23 cellular contexts compared by ENCODE assay signal in the genomic region with DNA sequence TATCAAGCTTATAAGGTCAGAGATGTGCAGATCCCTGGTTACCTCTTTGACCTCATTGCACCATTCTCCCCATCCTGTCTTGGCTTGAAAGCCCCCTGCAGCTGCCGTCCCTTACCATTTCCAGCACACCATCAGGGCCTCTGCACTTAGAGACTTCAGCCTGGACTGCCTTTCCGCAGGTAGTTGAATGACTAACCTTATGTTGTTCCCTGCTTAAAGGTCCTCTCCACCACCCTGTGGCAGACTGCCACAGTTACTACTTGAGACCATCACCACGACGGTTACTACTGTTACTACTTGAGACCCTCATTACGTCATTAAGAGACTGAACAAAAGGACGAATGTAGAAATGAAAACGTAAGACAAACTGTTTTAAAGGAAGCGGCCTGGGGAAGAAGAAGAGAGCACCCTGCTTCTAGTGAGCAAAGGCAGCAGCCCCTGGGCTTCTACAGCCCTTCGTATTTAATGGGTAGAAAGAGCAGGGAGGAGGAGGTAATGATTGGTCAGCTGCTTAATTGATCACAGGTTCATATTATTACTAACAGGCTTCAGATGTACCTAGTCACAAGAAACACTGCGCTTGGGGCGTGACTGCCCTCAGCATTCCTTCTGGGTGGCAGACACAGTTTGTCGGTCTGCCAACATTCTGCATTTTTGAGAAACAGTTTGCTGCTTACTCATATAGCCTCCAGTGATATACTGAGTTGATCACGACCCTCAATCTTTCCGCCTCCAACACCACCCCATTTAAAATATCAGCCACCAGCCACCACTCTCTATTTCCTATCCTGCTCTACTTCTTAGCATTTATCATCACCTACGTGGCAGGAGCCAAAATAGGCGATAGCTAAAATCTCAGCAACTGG.
DNase-seq lines count a peak whose midpoint lies in the region; ATAC-seq and TF ChIP-seq lines count a peak whose summit lies in the region.
"Had no signal": no experiment of that assay in that cellular context is flagged by ENCODE, and none has a peak within 500 bp of the region (broad histone marks: within the 10 kb centered on the region; RNA-seq: fewer than 3 reads in every experiment).

No MANE protein-coding gene starts in this region.

- RAD21 ChIA-PET in HCT116 (lab: Charles Lee; ENCODE audit: low non-redundant PET in 1 of 2, low total read pairs in 2 of 2, uncharacterized antibody in 2 of 2, unreplicated experiment in 2 of 2), result no interaction called here

- H3K4me1 ChIP-seq in HCT116 (ENCODE audit: control insufficient read depth in 1 of 2, insufficient read depth in 2 of 2, low read length in 2 of 2), result peaks cover 3 to 13% of the 10 kb centered on the region in 2 experiments; a peak in 1 of 4 replicates
- H3K4me1 ChIP-seq in SK-N-SH (ENCODE audit: control insufficient read depth in 1 of 2, insufficient read depth in 2 of 2, low read depth in 1 of 2, low read length in 1 of 2), result peaks cover 0 to 2% of the 10 kb centered on the region in 2 experiments; a peak in 1 of 4 replicates
- H3K4me1 ChIP-seq in thyroid gland, result peaks cover 0 to 16% of the 10 kb centered on the region in 2 donors
- H3K4me1 ChIP-seq: adrenal gland; BLaER1 treated with 17β-estradiol and CSF1 and Interleukin-3, amounts not matched to agents 10 nM and 100 nM; spleen; testis had no signal

- no peak; the same call in 1 of the 2 replicates for ATAC-seq in HCT116
- no peak for ATAC-seq in natural killer cell treated with Interleukin-12 subunit alpha and Interleukin-12 subunit beta and Interleukin-15 and Interleukin-18, amount 100 ng/mL, for 72 hours
- no peak for ATAC-seq in HG03442 (IDR thresholded peaks at IDR 0.05; ENCODE audit: unreplicated experiment)
- ATAC-seq: effector memory CD8-positive, alpha-beta T cell had no signal

- H3K79me2 ChIP-seq in HCT116 (ENCODE audit: insufficient read depth, low read length) (no peaks in the 10 kb centered on the region), SK-N-SH (ENCODE audit: insufficient read depth) (no peaks in the 10 kb centered on the region)

- intact Hi-C loops in HCT116 (cut with micrococcal nuclease) (no loop called here), thyroid gland (cut with DNase I) (no loop called here)

- H3K27me3 ChIP-seq in HCT116 (ENCODE audit: insufficient read depth, low read length), result no peaks in the 10 kb centered on the region
- H3K27me3 ChIP-seq in SK-N-SH (ENCODE audit: insufficient read depth), result no peaks in the 10 kb centered on the region
- H3K27me3 ChIP-seq in thyroid gland, result no peaks in the 10 kb centered on the region
- H3K27me3 ChIP-seq: adrenal gland; BLaER1 treated with 17β-estradiol and CSF1 and Interleukin-3, amounts not matched to agents 10 nM and 100 nM; spleen; testis had no signal

- H3K36me3 ChIP-seq in HCT116 (ENCODE audit: control insufficient read depth in 1 of 2, insufficient read depth in 2 of 2, low read length in 2 of 2) (no peaks in the 10 kb centered on the region), SK-N-SH (replicated peaks in 1 of 2; ENCODE audit: control insufficient read depth in 1 of 2, insufficient read depth in 2 of 2, low read length in 1 of 2) (no peaks in the 10 kb centered on the region), thyroid gland (no peaks in the 10 kb centered on the region)
- H3K36me3 ChIP-seq: adrenal gland; BLaER1 treated with 17β-estradiol and CSF1 and Interleukin-3, amounts not matched to agents 10 nM and 100 nM; spleen had no signal

- CTCF ChIA-PET in HCT116 (lab: Charles Lee), result no interaction called here
- CTCF ChIA-PET in SK-N-SH (lab: Yijun Ruan, JAX), result no interaction called here

- POLR2A ChIA-PET in HCT116 (lab: Charles Lee) (no interaction called here), SK-N-SH (lab: Yijun Ruan, JAX) (no interaction called here)

- no peaks in the 10 kb centered on the region for H3F3A ChIP-seq in SK-N-SH (replicated peaks; ENCODE audit: insufficient read depth)

- no peak overlapping the region for H3K4me3 Mint-ChIP-seq in T-helper 2 cell treated with Interferon-gamma antibody and Interleukin-4, amounts not matched to agents 5 μg/mL and 100 μg/mL, for 36 hours
- H3K4me3 Mint-ChIP-seq in natural killer cell treated with Interleukin-12 subunit alpha and Interleukin-12 subunit beta and Interleukin-15 and Interleukin-18, amount 100 ng/mL, for 72 hours, result no peak overlapping the region
- H3K4me3 Mint-ChIP-seq: effector memory CD8-positive, alpha-beta T cell; memory B cell; nephron had no signal

- no peaks in the 10 kb centered on the region for H3K9me3 Mint-ChIP-seq in T-helper 2 cell treated with Interferon-gamma antibody and Interleukin-4, amounts not matched to agents 5 μg/mL and 100 μg/mL, for 36 hours
- H3K9me3 Mint-ChIP-seq in natural killer cell treated with Interleukin-12 subunit alpha and Interleukin-12 subunit beta and Interleukin-15 and Interleukin-18, amount 100 ng/mL, for 72 hours, result no peaks in the 10 kb centered on the region
- H3K9me3 Mint-ChIP-seq: effector memory CD8-positive, alpha-beta T cell; memory B cell had no signal

- H3K9me3 ChIP-seq in HCT116 (ENCODE audit: control insufficient read depth in 1 of 2, insufficient read depth in 1 of 2, low read depth in 1 of 2, low read length in 2 of 2) (no peaks in the 10 kb centered on the region), SK-N-SH (no peaks in the 10 kb centered on the region), thyroid gland (no peaks in the 10 kb centered on the region)
- H3K9me3 ChIP-seq: adrenal gland; BLaER1 treated with 17β-estradiol and CSF1 and Interleukin-3, amounts not matched to agents 10 nM and 100 nM; spleen; testis had no signal

- TF ChIP-seq POLR2A in HCT116 (IDR thresholded peaks at IDR 0.05; ENCODE audit: borderline replicate concordance, extremely low read depth, insufficient read depth, insufficient read length) (no peak), thyroid gland (IDR thresholded peaks at IDR 0.05) (no peak)

- TF ChIP-seq CTCF in HCT116 (IDR thresholded peaks at IDR 0.05 in 2 of 3, conservative IDR thresholded peaks at IDR 0.05 in 1 of 3; ENCODE audit: borderline replicate concordance in 1 of 3, insufficient read depth in 1 of 3, low read depth in 2 of 3, low read length in 2 of 3) (no peak), SK-N-SH (IDR thresholded peaks at IDR 0.05) (no peak), thyroid gland (IDR thresholded peaks at IDR 0.05) (no peak)

- no peak for TF ChIP-seq EP300 in SK-N-SH (IDR thresholded peaks at IDR 0.05; ENCODE audit: borderline replicate concordance in 1 of 2, low read depth in 1 of 2, low read length in 1 of 2)

- no TSS peak for BruUV-seq in HCT116 (replicated peaks; lab: Mats Ljungman, UMichigan)

- H3K27ac ChIP-seq in HCT116 (ENCODE audit: low read depth, low read length) (no peak overlapping the region), SK-N-SH (ENCODE audit: low read depth in 2 of 2, low read length in 1 of 2) (no peak overlapping the region), thyroid gland (peak overlapping the region in 1 of 3 donors; percentile 30)
- H3K27ac ChIP-seq: adrenal gland; BLaER1 treated with 17β-estradiol and CSF1 and Interleukin-3, amounts not matched to agents 10 nM and 100 nM; spleen; testis had no signal

- no peaks in the 10 kb centered on the region for H3K36me3 Mint-ChIP-seq in T-helper 2 cell treated with Interferon-gamma antibody and Interleukin-4, amounts not matched to agents 5 μg/mL and 100 μg/mL, for 36 hours (ENCODE audit: low read depth)
- no peaks in the 10 kb centered on the region for H3K36me3 Mint-ChIP-seq in natural killer cell treated with Interleukin-12 subunit alpha and Interleukin-12 subunit beta and Interleukin-15 and Interleukin-18, amount 100 ng/mL, for 72 hours
- H3K36me3 Mint-ChIP-seq: memory B cell had no signal

- no peak overlapping the region for H2AFZ ChIP-seq in HCT116 (ENCODE audit: low read depth, low read length, poor library complexity, severe bottlenecking)
- H2AFZ ChIP-seq in SK-N-SH (ENCODE audit: low read depth), result no peak overlapping the region

- H3K27me3 Mint-ChIP-seq in T-helper 2 cell treated with Interferon-gamma antibody and Interleukin-4, amounts not matched to agents 5 μg/mL and 100 μg/mL, for 36 hours (ENCODE audit: low read depth), result no peaks in the 10 kb centered on the region
- H3K27me3 Mint-ChIP-seq in natural killer cell treated with Interleukin-12 subunit alpha and Interleukin-12 subunit beta and Interleukin-15 and Interleukin-18, amount 100 ng/mL, for 72 hours, result peaks cover 3 to 7% of the 10 kb centered on the region in 2 donors
- H3K27me3 Mint-ChIP-seq: memory B cell had no signal

- TF ChIP-seq RAD21 in HCT116 (IDR thresholded peaks at IDR 0.05; ENCODE audit: low read depth) (no peak), SK-N-SH (IDR thresholded peaks at IDR 0.05; ENCODE audit: low read length) (no peak)

- H3K4me1 Mint-ChIP-seq in T-helper 2 cell treated with Interferon-gamma antibody and Interleukin-4, amounts not matched to agents 5 μg/mL and 100 μg/mL, for 36 hours (ENCODE audit: low read depth), result no peaks in the 10 kb centered on the region
- no peaks in the 10 kb centered on the region for H3K4me1 Mint-ChIP-seq in natural killer cell treated with Interleukin-12 subunit alpha and Interleukin-12 subunit beta and Interleukin-15 and Interleukin-18, amount 100 ng/mL, for 72 hours (ENCODE audit: low read depth in 2 of 2)
- H3K4me1 Mint-ChIP-seq: memory B cell had no signal

- no peak overlapping the region for H3K27ac Mint-ChIP-seq in T-helper 2 cell treated with Interferon-gamma antibody and Interleukin-4, amounts not matched to agents 5 μg/mL and 100 μg/mL, for 36 hours
- H3K27ac Mint-ChIP-seq in natural killer cell treated with Interleukin-12 subunit alpha and Interleukin-12 subunit beta and Interleukin-15 and Interleukin-18, amount 100 ng/mL, for 72 hours, result no peak overlapping the region
- H3K27ac Mint-ChIP-seq: effector memory CD8-positive, alpha-beta T cell; memory B cell; nephron; progenitor cell of endocrine pancreas had no signal

- no peak overlapping the region for H3K4me3 ChIP-seq in HCT116 (replicated peaks in 1 of 2; ENCODE audit: low read depth in 1 of 2, low read length in 2 of 2)
- H3K4me3 ChIP-seq in SK-N-SH (ENCODE audit: low read depth in 2 of 2, low read length in 1 of 2), result no peak overlapping the region
- H3K4me3 ChIP-seq in thyroid gland (replicated peaks in 1 of 3), result no peak overlapping the region
- H3K4me3 ChIP-seq: adrenal gland; BLaER1 treated with 17β-estradiol and CSF1 and Interleukin-3, amounts not matched to agents 10 nM and 100 nM; spleen; testis had no signal

- H3K4me2 ChIP-seq in HCT116 (ENCODE audit: low read length) (0 out of 2 replicates have a peak overlapping the region, but pooled peaks have one; percentile 5), SK-N-SH (no peak overlapping the region)
- H3K4me2 ChIP-seq: BLaER1 treated with 17β-estradiol and CSF1 and Interleukin-3, amounts not matched to agents 10 nM and 100 nM had no signal

- H3K9ac ChIP-seq in HCT116 (ENCODE audit: low read length) (no peak overlapping the region), SK-N-SH (no peak overlapping the region)
- H3K9ac ChIP-seq: BLaER1 treated with 17β-estradiol and CSF1 and Interleukin-3, amounts not matched to agents 10 nM and 100 nM had no signal

- H4K20me1 ChIP-seq in HCT116 (ENCODE audit: insufficient read depth), result no peaks in the 10 kb centered on the region
- H4K20me1 ChIP-seq in SK-N-SH (ENCODE audit: insufficient read depth), result no peaks in the 10 kb centered on the region
- H4K20me1 ChIP-seq: BLaER1 treated with 17β-estradiol and CSF1 and Interleukin-3, amounts not matched to agents 10 nM and 100 nM had no signal

- H3K9me2 ChIP-seq in HCT116 (ENCODE audit: insufficient read depth) (no peaks in the 10 kb centered on the region), SK-N-SH (no peaks in the 10 kb centered on the region)

- WGBS in SK-N-SH (ENCODE audit: low lambda C conversion rate), result 71% methylated on average over 16 of the region's 16 CpGs
- WGBS in thyroid gland, 2 donors, result 83 to 85% methylated on average over 16 of the region's 16 CpGs

- no peak for DNase-seq in HCT116 (ENCODE audit: low read depth, low spot score)
- no peak for DNase-seq in SK-N-SH
- DNase-seq in fibroblast of gingiva (ENCODE audit: low read depth), result peak; percentile 33
- peak; percentile 60 to 66 for DNase-seq in thyroid gland
- no peak for DNase-seq in T-helper 2 cell treated with Interferon-gamma antibody and Interleukin-4, amounts not matched to agents 5 μg/mL and 100 μg/mL, for 36 hours (ENCODE audit: low spot score)
- DNase-seq in hippocampal formation (lab: John Stamatoyannopoulos, UW), result no peak
- no peak for DNase-seq in natural killer cell treated with Interleukin-12 subunit alpha and Interleukin-12 subunit beta and Interleukin-15 and Interleukin-18, amount 100 ng/mL, for 72 hours (ENCODE audit: low spot score)
- DNase-seq: adrenal gland; central memory CD4-positive, alpha-beta T cell; effector memory CD8-positive, alpha-beta T cell; GOT3; hypothalamus; KBM-7; NCI-H446 treated with DMSO at 0.1 percent for 48 hours; SHP77; spleen; T-helper 9 cell; testis had no signal

Comparison
In these comparisons a context has a peak if more than half of its experiments do, and no peak if none do; other contexts are left out.
1. DNase-seq: peak in fibroblast of gingiva (single experiment) and thyroid gland (2 of 2); none in HCT116 (single experiment), SK-N-SH (single experiment), T-helper 2 cell treated with Interferon-gamma antibody and Interleukin-4, amounts not matched to agents 5 μg/mL and 100 μg/mL, for 36 hours (single experiment), hippocampal formation (0 of 2) and natural killer cell treated with Interleukin-12 subunit alpha and Interleukin-12 subunit beta and Interleukin-15 and Interleukin-18, amount 100 ng/mL, for 72 hours (single experiment).